Comparison of ENCODE assay signal across 13 cellular contexts in genomic region chr10:68666280-68666760, GRCh38. TPM values are rescaled to one million over a fixed set of nuclear protein-coding genes. Genes with fewer than 3 reads are reported as not detected.
DNase-seq lines count a peak whose midpoint lies in the region; ATAC-seq and TF ChIP-seq lines count a peak whose summit lies in the region.
"Had no signal": no experiment of that assay in that cellular context is flagged by ENCODE, and none has a peak within 500 bp of the region (broad histone marks: within the 10 kb centered on the region; RNA-seq: fewer than 3 reads in every experiment).

No MANE protein-coding gene starts in this region.

- H3K27ac Mint-ChIP-seq in WTC11: no peak overlapping the region

- POLR2A ChIA-PET in WTC11 (lab: Charles Lee): no interaction called here

- H3K4me1 Mint-ChIP-seq in WTC11: no peaks in the 10 kb centered on the region

- no peak for ATAC-seq in WTC11
- ATAC-seq: gastroesophageal sphincter had no signal

- H3K4me3 ChIP-seq in cardiac fibroblast (replicated peaks in 1 of 2; ENCODE audit: low read depth in 2 of 2, low read length in 2 of 2): no peak overlapping the region
- H3K4me3 ChIP-seq: gastroesophageal sphincter, testis had no signal

- CTCF ChIA-PET in WTC11 (lab: Charles Lee): no interaction called here

- in situ Hi-C loops in Caki2 (cut with HindIII; ENCODE audit: low pct_unique_long_range_greater_than_20kb, low sequenced_read_pairs): no loop called here

- peaks cover 44% of the 10 kb centered on the region for H3K36me3 Mint-ChIP-seq in WTC11

- no peak overlapping the region for H3K4me3 Mint-ChIP-seq in WTC11
- H3K4me3 Mint-ChIP-seq: central memory CD8-positive, alpha-beta T cell had no signal

- TF ChIP-seq CTCF in cardiac fibroblast (IDR thresholded peaks at IDR 0.05; ENCODE audit: low read depth, low read length): no peak
- no peak for TF ChIP-seq CTCF in WTC11 (IDR thresholded peaks at IDR 0.05)

- DNase-seq in Caki2 (ENCODE audit: low read depth) (peak; percentile 37), NCI-H226 (peak; percentile 77), cardiac fibroblast (ENCODE audit: low read depth in 2 of 2) (peak; percentile 81 to 94), non-pigmented ciliary epithelial cell (ENCODE audit: low read depth) (peak; percentile 79), WTC11 (ENCODE audit: low spot score) (no peak), D341Med (ENCODE audit: low spot score) (no peak), NCI-H345 (lab: John Stamatoyannopoulos, UW) (no peak), SKM-1 treated with dmso at 0.1 percent for 144 hours (lab: John Stamatoyannopoulos, UW; ENCODE audit: unreplicated experiment) (no peak)
- DNase-seq: NCI-H2029, posterior cingulate gyrus, testis had no signal

- no peaks in the 10 kb centered on the region for H3K9me3 Mint-ChIP-seq in WTC11
- H3K9me3 Mint-ChIP-seq: central memory CD8-positive, alpha-beta T cell had no signal

- no peaks in the 10 kb centered on the region for H3K27me3 Mint-ChIP-seq in WTC11 (ENCODE audit: low read depth)
- H3K27me3 Mint-ChIP-seq: central memory CD8-positive, alpha-beta T cell had no signal

TF ChIP-seq in WTC11, 78 proteins besides CTCF, POLR2A, EP300 and RAD21:
- no peak for TF ChIP-seq NFATC4 (CRISPR knock-in tag; IDR thresholded peaks at IDR 0.05)
- no peak for TF ChIP-seq NR1H2 (CRISPR knock-in tag; IDR thresholded peaks at IDR 0.05)

RNA-seq across cellular contexts. Expression of gene CCAR1, which starts 54.7 kb away (rescaled TPM):
- 18.3 and 40.5 TPM in 2 replicates for total RNA-seq in Caki2 (2014; rRNA removed; shearing (Covaris generic); ENCODE audit: low replicate concordance)
- 75.0 to 95.4 TPM (median 79.7 TPM) in 3 replicates for total RNA-seq in WTC11 (2021)

Comparison
In these comparisons a context has a peak if more than half of its experiments do, and no peak if none do; other contexts are left out.
1. DNase-seq: peak in Caki2 (single experiment), NCI-H226 (single experiment), cardiac fibroblast (2 of 2) and non-pigmented ciliary epithelial cell (single experiment); none in WTC11 (single experiment), D341Med (single experiment), NCI-H345 (single experiment) and SKM-1 treated with dmso at 0.1 percent for 144 hours (single experiment).